In genomic region chr19:37905936-37906867, GRCh38 we compare ENCODE assay signal across 8 cellular contexts. TPM values are rescaled to one million over a fixed set of nuclear protein-coding genes. Genes with fewer than 3 reads are reported as not detected.
DNase-seq lines count a peak whose midpoint lies in the region; ATAC-seq lines count a peak whose summit lies in the region.

Gene WDR87 (minus strand): TSS chr19:37906594. CDS start chr19:37898239, 8,355 bp downstream.

- peaks cover 38% of the 10 kb centered on the region for H3K4me1 Mint-ChIP-seq in stimulated activated naive CD8-positive, alpha-beta T cell treated with anti-CD3 and anti-CD28 coated beads, Interleukin-15, Interleukin-2, amounts not matched to agents 100 ng/mL and 50 ng/mL, for 24 hours (ENCODE audit: low read depth)

- DNase-seq in DMS79 treated with DMSO at 0.1 percent for 48 hours (lab: John Stamatoyannopoulos, UW) (peak; percentile 89), NCI-H2171 (lab: John Stamatoyannopoulos, UW) (peak; percentile 93), midbrain (lab: John Stamatoyannopoulos, UW) (peak; percentile 17), HPDE6-E6E7 (ENCODE audit: extremely low spot score) (no peak)
- peak; percentile 35 for DNase-seq in activated CD4-positive, alpha-beta T cell treated with anti-CD3 and anti-CD28 coated beads, Interleukin-2, amount 50 U/mL, for 1 hour

- H3K4me3 Mint-ChIP-seq in stimulated activated naive CD8-positive, alpha-beta T cell treated with anti-CD3 and anti-CD28 coated beads, Interleukin-15, Interleukin-2, amounts not matched to agents 100 ng/mL and 50 ng/mL, for 24 hours = peak within 1 kb of the TSS; percentile 86

- H3K27ac Mint-ChIP-seq in stimulated activated naive CD8-positive, alpha-beta T cell treated with anti-CD3 and anti-CD28 coated beads, Interleukin-15, Interleukin-2, amounts not matched to agents 100 ng/mL and 50 ng/mL, for 24 hours = peak within 1 kb of the TSS; percentile 85

- H3K4me1 ChIP-seq in ectodermal cell (ENCODE audit: control insufficient read depth, insufficient read depth, low read length) = peaks cover 11% of the 10 kb centered on the region

- WGBS in ectodermal cell, 2 experiments = 6% methylated on average over 63 of the region's 63 CpGs

- peak within 1 kb of the TSS; percentile 96 for H3K4me3 ChIP-seq in ectodermal cell (ENCODE audit: insufficient read depth, low read depth, low read length)

- no peaks in the 10 kb centered on the region for H3K36me3 Mint-ChIP-seq in stimulated activated naive CD8-positive, alpha-beta T cell treated with anti-CD3 and anti-CD28 coated beads, Interleukin-15, Interleukin-2, amounts not matched to agents 100 ng/mL and 50 ng/mL, for 24 hours (ENCODE audit: low read depth)

- no peaks in the 10 kb centered on the region for H3K9me3 ChIP-seq in ectodermal cell (ENCODE audit: control insufficient read depth, low read length)

- H3K36me3 ChIP-seq in ectodermal cell (ENCODE audit: control insufficient read depth, insufficient read depth, low read length) = no peaks in the 10 kb centered on the region

- H3K9me3 Mint-ChIP-seq in stimulated activated naive CD8-positive, alpha-beta T cell treated with anti-CD3 and anti-CD28 coated beads, Interleukin-15, Interleukin-2, amounts not matched to agents 100 ng/mL and 50 ng/mL, for 24 hours = no peaks in the 10 kb centered on the region

- H3K27me3 ChIP-seq in ectodermal cell (ENCODE audit: control insufficient read depth, insufficient read depth, low read length, poor library complexity, severe bottlenecking) = no peaks in the 10 kb centered on the region

- peak within 1 kb of the TSS; percentile 53 for H3K27ac ChIP-seq in ectodermal cell (ENCODE audit: insufficient read depth, low read depth, low read length, poor library complexity, severe bottlenecking)

- H3K27me3 Mint-ChIP-seq in stimulated activated naive CD8-positive, alpha-beta T cell treated with anti-CD3 and anti-CD28 coated beads, Interleukin-15, Interleukin-2, amounts not matched to agents 100 ng/mL and 50 ng/mL, for 24 hours = no peaks in the 10 kb centered on the region

- ATAC-seq in HG02610 (IDR thresholded peaks at IDR 0.05; ENCODE audit: unreplicated experiment) = peak; percentile 14

RNA-seq across cellular contexts. Expression of gene WDR87, which starts in this region (rescaled TPM):
- polyA plus RNA-seq in ectodermal cell (2013, experiment 1 of 4) = not detected
- polyA plus RNA-seq in ectodermal cell (2013, experiment 2 of 4) = not detected
- polyA plus RNA-seq in ectodermal cell (2013, experiment 3 of 4) = not detected
- not detected for polyA plus RNA-seq in ectodermal cell (2013, experiment 4 of 4)
